In the genomic region with DNA sequence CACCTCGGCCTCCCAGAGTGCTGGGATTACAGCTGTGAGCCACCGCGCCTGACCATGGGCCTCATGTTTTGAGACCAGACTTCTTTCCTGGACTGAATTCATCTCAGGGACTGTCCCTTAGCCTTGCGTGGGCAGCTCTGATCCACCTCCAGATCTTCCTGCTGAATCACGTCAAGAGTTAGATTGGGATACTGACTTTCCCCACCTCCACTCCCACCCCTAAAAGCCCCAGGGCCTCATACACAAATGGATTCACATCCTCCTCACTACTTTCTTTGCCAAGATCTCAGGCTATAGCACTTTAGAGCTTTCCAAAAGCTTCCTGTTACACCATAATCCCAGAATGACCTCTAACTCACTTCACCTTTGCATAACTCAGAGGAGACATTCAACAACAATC, we compare ENCODE assay signal across 20 cellular contexts. TPM values are rescaled to one million over a fixed set of nuclear protein-coding genes. Genes with fewer than 3 reads are reported as not detected.
"Had no signal": no experiment of that assay in that cellular context is flagged by ENCODE, and none has a peak within 500 bp of the region (broad histone marks: within the 10 kb centered on the region; RNA-seq: fewer than 3 reads in every experiment).

No MANE protein-coding gene starts in this region.

- H3K27me3 Mint-ChIP-seq: activated naive CD8-positive, alpha-beta T cell treated with anti-CD3 and anti-CD28 coated beads for 36 hours had no signal

- H3K9ac ChIP-seq: parathyroid adenoma, SK-N-SH had no signal

- H2AFZ ChIP-seq: parathyroid adenoma had no signal

- H3K4me3 Mint-ChIP-seq: activated CD8-positive, alpha-beta T cell treated with anti-CD3 and anti-CD28 coated beads, Interleukin-2, amount 10 ng/mL, durations not matched to agents 7 days and 5 days; activated naive CD8-positive, alpha-beta T cell treated with anti-CD3 and anti-CD28 coated beads for 36 hours; brain; dendritic cell treated with granulocyte-macrophage colony-stimulating factor and Interleukin-4, amounts not matched to agents 40 ng/mL and 50 ng/mL, for 4 days; stimulated activated naive B cell treated with anti-CD40 and anti-IgM and Interleukin-4, amounts not matched to agents 10 μg/mL and 1 μg/mL and 100 μg/mL, for 72 hours; T-cell had no signal

- H3K36me3 Mint-ChIP-seq: activated naive CD8-positive, alpha-beta T cell treated with anti-CD3 and anti-CD28 coated beads for 36 hours; brain; stimulated activated naive B cell treated with anti-CD40 and anti-IgM and Interleukin-4, amounts not matched to agents 10 μg/mL and 1 μg/mL and 100 μg/mL, for 72 hours; T-cell had no signal

- H3K79me2 ChIP-seq: parathyroid adenoma had no signal

- H3K27me3 ChIP-seq: gastroesophageal sphincter, heart right ventricle, suprapubic skin had no signal

- H3K4me3 ChIP-seq: gastroesophageal sphincter, heart right ventricle, suprapubic skin had no signal

- H3K4me2 ChIP-seq: SK-N-SH had no signal

- H3K27ac Mint-ChIP-seq: activated CD8-positive, alpha-beta T cell treated with anti-CD3 and anti-CD28 coated beads, Interleukin-2, amount 10 ng/mL, durations not matched to agents 7 days and 5 days; activated naive CD8-positive, alpha-beta T cell treated with anti-CD3 and anti-CD28 coated beads for 36 hours; brain; dendritic cell treated with granulocyte-macrophage colony-stimulating factor and Interleukin-4, amounts not matched to agents 40 ng/mL and 50 ng/mL, for 4 days; stimulated activated naive B cell treated with anti-CD40 and anti-IgM and Interleukin-4, amounts not matched to agents 10 μg/mL and 1 μg/mL and 100 μg/mL, for 72 hours; T-cell had no signal

- H3K36me3 ChIP-seq: gastroesophageal sphincter, heart right ventricle, suprapubic skin had no signal

- H3K4me1 ChIP-seq: parathyroid adenoma had no signal

- DNase-seq: activated CD8-positive, alpha-beta memory T cell treated with anti-CD3 and anti-CD28 coated beads, Interleukin-2, amount 50 U/mL, for 4 hours; activated CD8-positive, alpha-beta T cell treated with anti-CD3 and anti-CD28 coated beads, Interleukin-2, amount 10 ng/mL, durations not matched to agents 7 days and 5 days; activated naive CD8-positive, alpha-beta T cell treated with anti-CD3 and anti-CD28 coated beads for 36 hours; amygdala; effector memory CD4-positive, alpha-beta T cell; heart right ventricle; SK-N-SH; stimulated activated CD4-positive, alpha-beta T cell treated with anti-CD3 and anti-CD28 coated beads, Interleukin-15, amount 100 ng/mL, for 24 hours; stimulated activated CD4-positive, alpha-beta T cell treated with anti-CD3 and anti-CD28 coated beads, Interleukin-4, amount 100 ng/mL, for 1 hour; stimulated activated naive B cell treated with anti-CD40 and anti-IgM and Interleukin-4, amounts not matched to agents 10 μg/mL and 1 μg/mL and 100 μg/mL, for 72 hours; T-cell; trophoblast cell had no signal

- H3K27ac ChIP-seq: gastroesophageal sphincter, heart right ventricle, parathyroid adenoma, suprapubic skin had no signal

- H3K9me3 ChIP-seq: SK-N-SH, suprapubic skin had no signal

RNA-seq across cellular contexts. Expression of a gene that starts 12.1 kb away (rescaled TPM):
- total RNA-seq: skeletal muscle tissue had no signal

RNA-seq across cellular contexts. Expression of a gene that starts 34.1 kb away (rescaled TPM):
- total RNA-seq: activated CD8-positive, alpha-beta T cell treated with anti-CD3 and anti-CD28 coated beads, Interleukin-2, amount 10 ng/mL, durations not matched to agents 7 days and 5 days; gastroesophageal sphincter; lung microvascular endothelial cell; renal cortical epithelial cell; suprapubic skin had no signal
